10 cellular contexts compared by ENCODE assay signal in genomic region chr4:55543858-55544257, GRCh38. TPM values are rescaled to one million over a fixed set of nuclear protein-coding genes. Genes with fewer than 3 reads are reported as not detected.
A peak's percentile ranks its signal among the peaks of the same experiment; 100 is the strongest.
DNase-seq lines count a peak whose midpoint lies in the region; ATAC-seq, FAIRE-seq and TF ChIP-seq lines count a peak whose summit lies in the region.
"Had no signal": no experiment of that assay in that cellular context is flagged by ENCODE, and none has a peak within 500 bp of the region (broad histone marks: within the 10 kb centered on the region; RNA-seq: fewer than 3 reads in every experiment).

No MANE protein-coding gene starts in this region.

- H3K4me3 Mint-ChIP-seq in MCF 10A (ENCODE audit: unreplicated experiment) = peak overlapping the region; percentile 87

- H3K4me3 ChIP-seq in breast epithelium (no peak overlapping the region), PC-3 (ENCODE audit: low read length) (peak overlapping the region; percentile 86), sigmoid colon (no peak overlapping the region)

- no peak overlapping the region for H3K27ac ChIP-seq in breast epithelium
- H3K27ac ChIP-seq in PC-3 (ENCODE audit: low read length) = peak overlapping the region; percentile 48
- H3K27ac ChIP-seq in epithelial cell of prostate = peak overlapping the region; percentile 96
- H3K27ac ChIP-seq in sigmoid colon = no peak overlapping the region

- H3K9me2 ChIP-seq in PC-3 (replicated peaks; ENCODE audit: low read length) = no peaks in the 10 kb centered on the region

- intact Hi-C loops in MCF 10A (cut with micrococcal nuclease) (loop anchor here (2.0 kb wide), 1 partner anchor 93 kb away; the partner anchor contains the start of gene NMU), breast epithelium (cut with DNase I; ENCODE audit: low total_unique reads) (no loop called here), PC-3 (cut with micrococcal nuclease) (loop anchor here (2.0 kb wide), 1 partner anchor 99 kb away; no protein-coding TSS in a partner anchor), sigmoid colon (cut with DNase I) (no loop called here), left cardiac atrium (cut with DNase I) (loop anchor here in 1 of 2 donors (10.0 kb wide), 1 partner anchor 311 kb away; the partner anchor contains the start of gene EXOC1)

- no peaks in the 10 kb centered on the region for H3F3A ChIP-seq in PC-3 (ENCODE audit: low read length, unreplicated experiment)

- ATAC-seq in PC-3 (no peak), HG02852 (IDR thresholded peaks at IDR 0.05; ENCODE audit: unreplicated experiment) (no peak), left cardiac atrium (no peak)

- H3K79me2 ChIP-seq in PC-3 (ENCODE audit: low read length) = peaks cover 82% of the 10 kb centered on the region

- H3K9me3 Mint-ChIP-seq in MCF 10A (ENCODE audit: unreplicated experiment) = no peaks in the 10 kb centered on the region
- H3K9me3 Mint-ChIP-seq: naive B cell had no signal

- H3K9me3 ChIP-seq in breast epithelium = no peaks in the 10 kb centered on the region
- no peaks in the 10 kb centered on the region for H3K9me3 ChIP-seq in PC-3 (ENCODE audit: low read length)
- H3K9me3 ChIP-seq in sigmoid colon = no peaks in the 10 kb centered on the region

- no peak overlapping the region for H2AFZ ChIP-seq in PC-3 (ENCODE audit: low read length)

- H3K9ac ChIP-seq in PC-3 (ENCODE audit: low read length) = peak overlapping the region; percentile 88

- H3K27me3 ChIP-seq in breast epithelium (no peaks in the 10 kb centered on the region), PC-3 (ENCODE audit: low read length) (no peaks in the 10 kb centered on the region), sigmoid colon (no peaks in the 10 kb centered on the region)

- POLR2A ChIA-PET in MCF 10A (lab: Yijun Ruan, JAX) = interaction anchor here (0.7 to 4.8 kb wide), 5 partner anchors 43 to 147 kb away, joined by 3 to 28 read pairs (median 6); partner anchors contain the start of gene TMEM165
- POLR2A ChIA-PET in PC-3 (lab: Charles Lee; ENCODE audit: unreplicated experiment) = no interaction called here

- no TSS peak for BruUV-seq in MCF 10A (replicated peaks; lab: Mats Ljungman, UMichigan)
- no TSS peak for BruUV-seq in PC-3 (replicated peaks; lab: Mats Ljungman, UMichigan)

- no peak for TF ChIP-seq EP300 in sigmoid colon (IDR thresholded peaks at IDR 0.05)

- H3K27ac Mint-ChIP-seq in MCF 10A (ENCODE audit: low read depth, unreplicated experiment) = peak overlapping the region; percentile 11

- H3K36me3 ChIP-seq in breast epithelium (no peaks in the 10 kb centered on the region), PC-3 (ENCODE audit: low read depth, low read length) (peaks cover 5% of the 10 kb centered on the region; the same call in 1 of the 2 replicates), sigmoid colon (no peaks in the 10 kb centered on the region)

- peak overlapping the region; percentile 94 for H3K4me2 ChIP-seq in PC-3 (ENCODE audit: low read length)

- CTCF ChIA-PET in MCF 10A (lab: Yijun Ruan, JAX) = interaction anchor here (0.5 to 2.3 kb wide), 7 partner anchors 12 to 1103 kb away, joined by 3 to 10 read pairs (median 3); no protein-coding TSS in a partner anchor
- CTCF ChIA-PET in PC-3 (lab: Charles Lee) = no interaction called here

- no peak for TF ChIP-seq CTCF in MCF 10A (IDR thresholded peaks at IDR 0.05; ENCODE audit: unreplicated experiment)
- no peak for TF ChIP-seq CTCF in breast epithelium (IDR thresholded peaks at IDR 0.05)
- TF ChIP-seq CTCF in PC-3 (conservative IDR thresholded peaks at IDR 0.05; ENCODE audit: low read depth, low read length) = peak; percentile 61
- TF ChIP-seq CTCF in sigmoid colon (IDR thresholded peaks at IDR 0.05) = no peak

- H4K20me1 ChIP-seq in PC-3 (ENCODE audit: low read length) = no peaks in the 10 kb centered on the region

- FAIRE-seq in urothelium cell line (lab: Jason Lieb, UNC) = no peak

- H3K4me1 Mint-ChIP-seq in MCF 10A (ENCODE audit: insufficient read depth, unreplicated experiment) = peaks cover 34% of the 10 kb centered on the region

- no peaks in the 10 kb centered on the region for H3K27me3 Mint-ChIP-seq in MCF 10A (ENCODE audit: insufficient read depth, unreplicated experiment)
- H3K27me3 Mint-ChIP-seq: naive B cell had no signal

- no peaks in the 10 kb centered on the region for H3K4me1 ChIP-seq in breast epithelium
- peaks cover 37% of the 10 kb centered on the region for H3K4me1 ChIP-seq in PC-3 (ENCODE audit: insufficient read depth, low read length)
- H3K4me1 ChIP-seq in sigmoid colon = peaks cover 3 to 24% (median 10%) of the 10 kb centered on the region in 4 donors

- H3K36me3 Mint-ChIP-seq in MCF 10A (ENCODE audit: insufficient read depth, unreplicated experiment) = peaks cover 2% of the 10 kb centered on the region
- H3K36me3 Mint-ChIP-seq: naive B cell had no signal

- TF ChIP-seq POLR2A in breast epithelium (IDR thresholded peaks at IDR 0.05) (no peak), sigmoid colon (IDR thresholded peaks at IDR 0.05) (no peak)

- DNase-seq in MCF 10A (ENCODE audit: unreplicated experiment) (peak; percentile 22), breast epithelium (ENCODE audit: low spot score in 2 of 2) (no peak), PC-3 (peak; percentile 74), epithelial cell of prostate (ENCODE audit: low read depth, low spot score) (no peak), urothelium cell line (ENCODE audit: low spot score) (peak; percentile 16), sigmoid colon (no peak), left cardiac atrium (no peak)
- DNase-seq: glutamatergic neuron, naive B cell had no signal

RNA-seq across cellular contexts. Expression of gene CLOCK, which starts 2.9 kb away (rescaled TPM):
- total RNA-seq in MCF 10A (2022) (37.6 and 44.0 TPM in 2 replicates), breast epithelium (10 to 100 TPM; 29.8 to 32.2 (median 30.2) TPM), PC-3 (2014; rRNA removed) (36.3 and 39.7 TPM in 2 replicates), sigmoid colon (10 to 100 TPM; 22.5 to 27.5 (median 24.0) TPM), left cardiac atrium (10 to 100 TPM; 26.8 to 33.5 TPM)
- 1 to 10 TPM; 2.4 to 7.9 (median 7.3) TPM for polyA plus RNA-seq in sigmoid colon

RNA-seq across cellular contexts. Expression of gene PDCL2, which starts 48.2 kb away (rescaled TPM):
- total RNA-seq in MCF 10A (2022) (not detected in 2 replicates), breast epithelium (not detected), PC-3 (2014; rRNA removed) (not detected in 2 replicates), sigmoid colon (not detected), left cardiac atrium (not detected)
- polyA plus RNA-seq in sigmoid colon = not detected

Comparison
In these comparisons a context has a peak if more than half of its experiments do, and no peak if none do; other contexts are left out.
1. DNase-seq: peak in MCF 10A (single experiment), PC-3 (single experiment) and urothelium cell line (single experiment); none in breast epithelium (0 of 2), epithelial cell of prostate (single experiment), sigmoid colon (single experiment) and left cardiac atrium (single experiment).
2. intact Hi-C loops: an anchor here in MCF 10A (2.0 kb wide) and PC-3 (2.0 kb wide); none called in breast epithelium and sigmoid colon.
3. H3K27ac ChIP-seq: peak in PC-3 (single experiment) and epithelial cell of prostate (single experiment); none in breast epithelium (0 of 2) and sigmoid colon (0 of 4).